Comparison of ENCODE assay signal across 9 cellular contexts in genomic region chr9:69546265-69546664, GRCh38.
DNase-seq lines count a peak whose midpoint lies in the region; ATAC-seq and TF ChIP-seq lines count a peak whose summit lies in the region.
"Had no signal": no experiment of that assay in that cellular context is flagged by ENCODE, and none has a peak within 500 bp of the region (broad histone marks: within the 10 kb centered on the region; RNA-seq: fewer than 3 reads in every experiment).

No MANE protein-coding gene starts in this region.

- no peak for ATAC-seq in HG03095 (IDR thresholded peaks at IDR 0.05; ENCODE audit: unreplicated experiment)
- no peak for ATAC-seq in GM19395 (IDR thresholded peaks at IDR 0.05; ENCODE audit: unreplicated experiment)

- DNase-seq in NCI-H2171 treated with DMSO at 0.1 percent for 48 hours (lab: John Stamatoyannopoulos, UW) (peak; percentile 17), NCI-H2171 (lab: John Stamatoyannopoulos, UW) (no peak), NCI-H345 treated with DMSO at 0.1 percent for 48 hours (lab: John Stamatoyannopoulos, UW; ENCODE audit: unreplicated experiment) (peak; percentile 13), endothelial cell (ENCODE audit: low spot score) (peak; percentile 33), retina (peak; percentile 55), KBM-7 (no peak)

- H3K9me3 Mint-ChIP-seq in endothelial cell (ENCODE audit: unreplicated experiment): no peaks in the 10 kb centered on the region

- H3K27me3 Mint-ChIP-seq in endothelial cell (ENCODE audit: unreplicated experiment): no peaks in the 10 kb centered on the region

- TF ChIP-seq CTCF in endothelial cell (IDR thresholded peaks at IDR 0.05; ENCODE audit: unreplicated experiment): peak; percentile 24

- in situ Hi-C loops in KBM-7 (cut with MboI; ENCODE audit: low pct_unique_long_range_greater_than_20kb, low sequenced_read_pairs): loop anchor here (25.0 kb wide), 1 partner anchor 366 kb away; no protein-coding TSS in a partner anchor

- no peaks in the 10 kb centered on the region for H3K36me3 Mint-ChIP-seq in endothelial cell (ENCODE audit: low read depth, unreplicated experiment)

- H3K4me1 Mint-ChIP-seq in endothelial cell (ENCODE audit: unreplicated experiment): no peaks in the 10 kb centered on the region

- no peak overlapping the region for H3K27ac Mint-ChIP-seq in endothelial cell (ENCODE audit: unreplicated experiment)
- H3K27ac Mint-ChIP-seq: B cell had no signal

- no peak overlapping the region for H3K4me3 Mint-ChIP-seq in endothelial cell (ENCODE audit: unreplicated experiment)
- H3K4me3 Mint-ChIP-seq: B cell had no signal

Comparison
In these comparisons a context has a peak if more than half of its experiments do, and no peak if none do; other contexts are left out.
1. DNase-seq: peak in NCI-H2171 treated with DMSO at 0.1 percent for 48 hours (single experiment), NCI-H345 treated with DMSO at 0.1 percent for 48 hours (single experiment), endothelial cell (single experiment) and retina (single experiment); none in NCI-H2171 (single experiment) and KBM-7 (single experiment).